Comparison of ENCODE assay signal across 2 cellular contexts in genomic region chr4:185211641-185212040, GRCh38.
TF ChIP-seq lines count a peak whose summit lies in the region.

No MANE protein-coding gene starts in this region.

TF ChIP-seq in GM12878, 131 proteins besides CTCF, POLR2A, EP300 and RAD21:
- TF ChIP-seq RELB (IDR thresholded peaks at IDR 0.05; ENCODE audit: low read depth): no peak
- TF ChIP-seq CREM (IDR thresholded peaks at IDR 0.05; ENCODE audit: low read depth): no peak
- TF ChIP-seq IRF3 (IDR thresholded peaks at IDR 0.05): no peak
- TF ChIP-seq ATF2 (IDR thresholded peaks at IDR 0.05; ENCODE audit: low read length): no peak
- TF ChIP-seq IRF5 (IDR thresholded peaks at IDR 0.05; ENCODE audit: borderline replicate concordance): no peak

TF ChIP-seq in GM12891, 5 proteins besides CTCF, POLR2A, EP300 and RAD21 (continued from another document):
- no peak for TF ChIP-seq TAF1 (IDR thresholded peaks at IDR 0.05; ENCODE audit: low read depth, low read length)
- TF ChIP-seq POLR2AphosphoS5 (IDR thresholded peaks at IDR 0.05; ENCODE audit: low read depth, low read length): no peak
- TF ChIP-seq POU2F2 (IDR thresholded peaks at IDR 0.05; ENCODE audit: low read depth, low read length): no peak
